ENCODE assay signal across 25 cellular contexts in the genomic region with DNA sequence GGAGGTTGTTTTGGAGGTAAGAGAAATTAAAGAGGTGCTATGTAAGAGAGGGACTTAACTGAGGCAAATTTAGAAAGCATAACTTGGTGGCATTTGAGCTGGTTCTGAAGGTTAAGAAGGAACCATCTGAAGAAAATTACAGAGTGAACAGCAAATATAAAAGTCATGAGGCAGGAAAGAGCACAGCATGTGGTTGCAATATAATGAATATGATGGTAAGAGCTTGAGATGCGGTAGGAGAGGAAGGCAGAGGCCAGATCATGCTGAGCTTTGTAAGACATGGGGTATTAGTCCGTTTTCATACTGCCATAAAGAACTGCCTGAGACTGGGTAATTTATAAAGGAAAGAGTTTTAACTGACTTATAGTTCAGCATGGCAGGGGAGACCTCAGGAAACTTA.
"Had no signal": no experiment of that assay in that cellular context is flagged by ENCODE, and none has a peak within 500 bp of the region (broad histone marks: within the 10 kb centered on the region; RNA-seq: fewer than 3 reads in every experiment).

No MANE protein-coding gene starts in this region.

- H3K4me2 ChIP-seq: hepatocyte had no signal

- H3K4me1 ChIP-seq: right atrium auricular region, uterus had no signal

- H3K27me3 Mint-ChIP-seq: naive B cell; progenitor cell of endocrine pancreas; stimulated activated memory B cell treated with anti-CD40 and anti-IgM and Interleukin-4, amounts not matched to agents 10 μg/mL and 1 μg/mL and 100 μg/mL, for 72 hours; stimulated activated naive CD8-positive, alpha-beta T cell treated with anti-CD3 and anti-CD28 coated beads, Interleukin-15, amount 100 ng/mL, for 72 hours; type B pancreatic cell had no signal

- H3K9me3 ChIP-seq: left ventricle myocardium inferior, ovary, right atrium auricular region, tibial nerve, uterus had no signal

- ATAC-seq: natural killer cell; sciatic nerve; stimulated activated memory B cell treated with anti-CD40 and anti-IgM and Interleukin-4, amounts not matched to agents 10 μg/mL and 1 μg/mL and 100 μg/mL, for 72 hours; stimulated activated naive CD8-positive, alpha-beta T cell treated with anti-CD3 and anti-CD28 coated beads, Interleukin-15, amount 100 ng/mL, for 72 hours had no signal

- H2AFZ ChIP-seq: hepatocyte had no signal

- H3K27ac Mint-ChIP-seq: mesothelial cell of epicardium; naive B cell; natural killer cell; nephron progenitor cell; progenitor cell of endocrine pancreas; stimulated activated memory B cell treated with anti-CD40 and anti-IgM and Interleukin-4, amounts not matched to agents 10 μg/mL and 1 μg/mL and 100 μg/mL, for 72 hours; stimulated activated naive CD8-positive, alpha-beta T cell treated with anti-CD3 and anti-CD28 coated beads, Interleukin-15, amount 100 ng/mL, for 72 hours; type B pancreatic cell had no signal

- DNase-seq: islet precursor cell; left ventricle myocardium inferior; mesendoderm; naive B cell; natural killer cell; nephron progenitor cell; ovary; stimulated activated CD4-positive, alpha-beta T cell treated with anti-CD3 and anti-CD28 coated beads, Interleukin-1b, Interleukin-23, amount 100 ng/mL, for 48 hours; stimulated activated CD4-positive, alpha-beta T cell treated with anti-CD3 and anti-CD28 coated beads, Interleukin-2, amount 100 ng/mL, for 48 hours; stimulated activated CD4-positive, alpha-beta T cell treated with anti-CD3 and anti-CD28 coated beads, Interleukin-4, amount 100 ng/mL, for 4 hours; stimulated activated CD8-positive, alpha-beta memory T cell treated with anti-CD3 and anti-CD28 coated beads, Interleukin-4, amount 100 ng/mL, for 48 hours; stimulated activated naive CD4-positive, alpha-beta T cell treated with Interleukin-2 at 50 U/mL for 16 hours; stimulated activated naive CD8-positive, alpha-beta T cell treated with anti-CD3 and anti-CD28 coated beads, Interleukin-15, amount 100 ng/mL, for 72 hours; substantia nigra; uterus had no signal

- H3K4me3 ChIP-seq: hepatocyte, left ventricle myocardium inferior, lung, ovary, right atrium auricular region, skin epidermis, tibial nerve, uterus had no signal

- H3K27me3 ChIP-seq: hepatocyte, ovary, right atrium auricular region, tibial nerve, uterus had no signal

- H3K27ac ChIP-seq: hepatocyte, left ventricle myocardium inferior, ovary, right atrium auricular region, skin epidermis, tibial nerve, uterus had no signal

- H3K4me3 Mint-ChIP-seq: mesothelial cell of epicardium; naive B cell; natural killer cell; nephron progenitor cell; stimulated activated memory B cell treated with anti-CD40 and anti-IgM and Interleukin-4, amounts not matched to agents 10 μg/mL and 1 μg/mL and 100 μg/mL, for 72 hours; stimulated activated naive CD8-positive, alpha-beta T cell treated with anti-CD3 and anti-CD28 coated beads, Interleukin-15, amount 100 ng/mL, for 72 hours; type B pancreatic cell had no signal

- H3K9me3 Mint-ChIP-seq: mesothelial cell of epicardium; natural killer cell; nephron progenitor cell; stimulated activated memory B cell treated with anti-CD40 and anti-IgM and Interleukin-4, amounts not matched to agents 10 μg/mL and 1 μg/mL and 100 μg/mL, for 72 hours; stimulated activated naive CD8-positive, alpha-beta T cell treated with anti-CD3 and anti-CD28 coated beads, Interleukin-15, amount 100 ng/mL, for 72 hours; type B pancreatic cell had no signal

- H3K4me1 Mint-ChIP-seq: naive B cell; nephron progenitor cell; stimulated activated memory B cell treated with anti-CD40 and anti-IgM and Interleukin-4, amounts not matched to agents 10 μg/mL and 1 μg/mL and 100 μg/mL, for 72 hours had no signal

- H3K36me3 Mint-ChIP-seq: natural killer cell had no signal

- H3K79me2 ChIP-seq: hepatocyte had no signal

- H3K36me3 ChIP-seq: ovary, right atrium auricular region, uterus had no signal
